29 cellular contexts compared by ENCODE assay signal in genomic region chrX:37984880-37985279, GRCh38. TPM values are rescaled to one million over a fixed set of nuclear protein-coding genes. Genes with fewer than 3 reads are reported as not detected.
"Had no signal": no experiment of that assay in that cellular context is flagged by ENCODE, and none has a peak within 500 bp of the region (broad histone marks: within the 10 kb centered on the region; RNA-seq: fewer than 3 reads in every experiment).

No MANE protein-coding gene starts in this region.

- H3K27me3 Mint-ChIP-seq: activated CD4-positive, alpha-beta T cell treated with anti-CD3 and anti-CD28 coated beads, Interleukin-2, amount 10 ng/mL, durations not matched to agents 7 days and 5 days; activated naive CD4-positive, alpha-beta T cell treated with anti-CD3 and anti-CD28 coated beads, Interleukin-2, amount 50 U/mL, for 24 hours; effector memory CD8-positive, alpha-beta T cell had no signal

- H3K27me3 ChIP-seq: adrenal gland, body of pancreas, esophagus muscularis mucosa, foreskin keratinocyte, gastrocnemius medialis had no signal

- H3K36me3 ChIP-seq: adrenal gland, esophagus muscularis mucosa, gastrocnemius medialis, heart left ventricle had no signal

- H3K4me1 ChIP-seq: adrenal gland, body of pancreas, foreskin keratinocyte, gastrocnemius medialis, heart left ventricle had no signal

- DNase-seq: activated CD4-positive, alpha-beta T cell treated with anti-CD3 and anti-CD28 coated beads for 4 hours; activated CD4-positive, alpha-beta T cell treated with anti-CD3 and anti-CD28 coated beads, Interleukin-2, amount 10 ng/mL, durations not matched to agents 7 days and 5 days; activated CD4-positive, alpha-beta T cell treated with anti-CD3 and anti-CD28 coated beads, Interleukin-2, amount 50 U/mL, for 48 hours; activated CD4-positive, CD25-positive, alpha-beta regulatory T cell; activated CD4-positive, CD25-positive, alpha-beta regulatory T cell treated with anti-CD3 and anti-CD28 coated beads, Interleukin-2, amount 50 U/mL, for 72 hours; activated CD8-positive, alpha-beta memory T cell treated with anti-CD3 and anti-CD28 coated beads, Interleukin-2, amount 50 U/mL, for 4 hours; activated effector memory CD4-positive, alpha-beta T cell treated with anti-CD3 and anti-CD28 coated beads, Interleukin-2, amount 50 U/mL, for 16 hours; activated naive CD4-positive, alpha-beta T cell treated with anti-CD3 and anti-CD28 coated beads for 36 hours; activated naive CD8-positive, alpha-beta T cell treated with anti-CD3 and anti-CD28 coated beads for 36 hours; activated naive CD8-positive, alpha-beta T cell treated with anti-CD3 and anti-CD28 coated beads, Interleukin-2, amount 50 U/mL, for 24 hours; activated T-cell treated with anti-CD3 and anti-CD28 coated beads, Interleukin-2, amount 50 U/mL, for 1 hour; adrenal gland; amygdala; aorta; body of pancreas; caudate nucleus; cortex of kidney; dermis blood vessel endothelial cell; effector CD4-positive, alpha-beta T cell; effector memory CD8-positive, alpha-beta T cell; erythroblast; foreskin keratinocyte; gastrocnemius medialis; glutamatergic neuron; heart left ventricle had no signal

- H3K4me3 ChIP-seq: adrenal gland, body of pancreas, esophagus muscularis mucosa, gastrocnemius medialis, heart left ventricle had no signal

- H3K9me3 ChIP-seq: body of pancreas, esophagus muscularis mucosa, gastrocnemius medialis had no signal

- H3K36me3 Mint-ChIP-seq: activated naive CD4-positive, alpha-beta T cell treated with anti-CD3 and anti-CD28 coated beads, Interleukin-2, amount 50 U/mL, for 24 hours; activated naive CD8-positive, alpha-beta T cell treated with anti-CD3 and anti-CD28 coated beads for 36 hours had no signal

- ATAC-seq: activated naive CD8-positive, alpha-beta T cell treated with anti-CD3 and anti-CD28 coated beads, Interleukin-2, amount 50 U/mL, for 24 hours; body of pancreas; effector memory CD8-positive, alpha-beta T cell; foreskin keratinocyte; gastrocnemius medialis; heart left ventricle had no signal

- H3K9me3 Mint-ChIP-seq: activated CD4-positive, alpha-beta T cell treated with anti-CD3 and anti-CD28 coated beads, Interleukin-2, amount 10 ng/mL, durations not matched to agents 7 days and 5 days; activated naive CD4-positive, alpha-beta T cell treated with anti-CD3 and anti-CD28 coated beads, Interleukin-2, amount 50 U/mL, for 24 hours; effector memory CD8-positive, alpha-beta T cell had no signal

- H3K4me3 Mint-ChIP-seq: activated CD4-positive, alpha-beta T cell treated with anti-CD3 and anti-CD28 coated beads, Interleukin-2, amount 10 ng/mL, durations not matched to agents 7 days and 5 days; activated naive CD4-positive, alpha-beta T cell treated with anti-CD3 and anti-CD28 coated beads for 36 hours; activated naive CD4-positive, alpha-beta T cell treated with anti-CD3 and anti-CD28 coated beads, Interleukin-2, amount 50 U/mL, for 24 hours; activated naive CD8-positive, alpha-beta T cell treated with anti-CD3 and anti-CD28 coated beads for 36 hours; activated naive CD8-positive, alpha-beta T cell treated with anti-CD3 and anti-CD28 coated beads, Interleukin-2, amount 50 U/mL, for 24 hours; effector memory CD8-positive, alpha-beta T cell had no signal

- H3K4me1 Mint-ChIP-seq: activated CD4-positive, alpha-beta T cell treated with anti-CD3 and anti-CD28 coated beads, Interleukin-2, amount 10 ng/mL, durations not matched to agents 7 days and 5 days; activated naive CD4-positive, alpha-beta T cell treated with anti-CD3 and anti-CD28 coated beads, Interleukin-2, amount 50 U/mL, for 24 hours; activated naive CD8-positive, alpha-beta T cell treated with anti-CD3 and anti-CD28 coated beads for 36 hours; activated naive CD8-positive, alpha-beta T cell treated with anti-CD3 and anti-CD28 coated beads, Interleukin-2, amount 50 U/mL, for 24 hours had no signal

- H3K27ac Mint-ChIP-seq: activated CD4-positive, alpha-beta T cell treated with anti-CD3 and anti-CD28 coated beads, Interleukin-2, amount 10 ng/mL, durations not matched to agents 7 days and 5 days; activated naive CD4-positive, alpha-beta T cell treated with anti-CD3 and anti-CD28 coated beads for 36 hours; activated naive CD4-positive, alpha-beta T cell treated with anti-CD3 and anti-CD28 coated beads, Interleukin-2, amount 50 U/mL, for 24 hours; activated naive CD8-positive, alpha-beta T cell treated with anti-CD3 and anti-CD28 coated beads for 36 hours; activated naive CD8-positive, alpha-beta T cell treated with anti-CD3 and anti-CD28 coated beads, Interleukin-2, amount 50 U/mL, for 24 hours; activated T-helper 2 cell treated with anti-CD3 and anti-CD28 coated beads, Interferon-gamma antibody, Interleukin-2, Interleukin-4, amounts not matched to agents 10 μg/mL and 5 μg/mL and 100 μg/mL, durations not matched to agents 14 hours and 24 hours and 36 hours; effector memory CD8-positive, alpha-beta T cell had no signal

- FAIRE-seq: colon had no signal

- H3K27ac ChIP-seq: adrenal gland, body of pancreas, esophagus muscularis mucosa, foreskin keratinocyte, gastrocnemius medialis, heart left ventricle had no signal

RNA-seq across cellular contexts. Expression of gene SYTL5, which starts 21.5 kb away (rescaled TPM):
- total RNA-seq: activated CD4-positive, alpha-beta T cell treated with anti-CD3 and anti-CD28 coated beads, Interleukin-2, amount 10 ng/mL, durations not matched to agents 7 days and 5 days; activated naive CD4-positive, alpha-beta T cell treated with anti-CD3 and anti-CD28 coated beads for 36 hours; activated naive CD8-positive, alpha-beta T cell treated with anti-CD3 and anti-CD28 coated beads for 36 hours; activated T-helper 2 cell treated with anti-CD3 and anti-CD28 coated beads, Interferon-gamma antibody, Interleukin-2, Interleukin-4, amounts not matched to agents 10 μg/mL and 5 μg/mL and 100 μg/mL, durations not matched to agents 14 hours and 24 hours and 36 hours; aorta; esophagus muscularis mucosa; gastrocnemius medialis had no signal
